In the genomic region with DNA sequence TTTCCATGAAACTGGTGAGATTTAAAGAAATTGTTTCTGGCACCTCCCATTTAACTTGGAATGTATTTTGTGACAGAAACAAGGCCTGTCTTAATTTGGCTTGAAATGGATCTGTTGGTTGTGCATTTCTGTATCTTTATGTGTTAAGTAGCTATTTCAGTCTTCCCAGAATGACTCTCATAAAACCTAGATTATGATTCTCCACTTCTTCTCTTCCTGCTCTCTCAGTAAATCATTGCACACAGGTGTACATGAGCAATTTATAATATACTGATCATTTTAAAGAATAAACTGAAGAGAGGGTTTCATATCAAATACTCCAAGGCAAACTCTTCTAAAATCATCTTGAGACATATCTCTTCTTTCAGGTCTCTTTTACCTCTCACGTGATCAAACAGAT, we compare ENCODE assay signal across 18 cellular contexts.
DNase-seq lines count a peak whose midpoint lies in the region; ATAC-seq and TF ChIP-seq lines count a peak whose summit lies in the region.
"Had no signal": no experiment of that assay in that cellular context is flagged by ENCODE, and none has a peak within 500 bp of the region (broad histone marks: within the 10 kb centered on the region; RNA-seq: fewer than 3 reads in every experiment).

No MANE protein-coding gene starts in this region.

- H3K27me3 ChIP-seq in MM.1S (replicated peaks; ENCODE audit: insufficient read depth, low read length) (no peaks in the 10 kb centered on the region), SU-DHL-6 (ENCODE audit: low read length) (no peaks in the 10 kb centered on the region), suprapubic skin (no peaks in the 10 kb centered on the region)
- H3K27me3 ChIP-seq: BE2C had no signal

- H3K4me3 ChIP-seq in MM.1S (ENCODE audit: low read length) (no peak overlapping the region), SU-DHL-6 (ENCODE audit: insufficient read depth, low read length, poor library complexity, severe bottlenecking) (no peak overlapping the region), suprapubic skin (no peak overlapping the region)
- H3K4me3 ChIP-seq: A549, GM23248 had no signal

- H2AFZ ChIP-seq in MM.1S (ENCODE audit: low read length) (0 out of 2 replicates have a peak overlapping the region, but pooled peaks have one; percentile 7), SU-DHL-6 (ENCODE audit: low read depth, low read length, severe bottlenecking) (peak overlapping the region; percentile 87)
- H2AFZ ChIP-seq: GM23248 had no signal

- no peaks in the 10 kb centered on the region for H3K9me2 ChIP-seq in MM.1S (replicated peaks; ENCODE audit: insufficient read depth, low read length)
- no peaks in the 10 kb centered on the region for H3K9me2 ChIP-seq in SU-DHL-6 (replicated peaks; ENCODE audit: insufficient read depth, low read length)

- WGBS in suprapubic skin = 61% methylated on average over 1 of the region's 1 CpG

- H3F3A ChIP-seq in MM.1S (ENCODE audit: insufficient read depth, low read length) = no peaks in the 10 kb centered on the region
- no peaks in the 10 kb centered on the region for H3F3A ChIP-seq in SU-DHL-6 (ENCODE audit: insufficient read depth)

- peak; percentile 90 for ATAC-seq in left colon
- ATAC-seq: A549; CD8-positive, alpha-beta T cell; HCT116 had no signal

- H3K9me3 ChIP-seq in MM.1S (replicated peaks; ENCODE audit: insufficient read depth, low read length) (no peaks in the 10 kb centered on the region), SU-DHL-6 (ENCODE audit: insufficient read depth, low read length) (no peaks in the 10 kb centered on the region), suprapubic skin (no peaks in the 10 kb centered on the region)
- H3K9me3 ChIP-seq: A549, BE2C had no signal

- H3K36me3 ChIP-seq in MM.1S (replicated peaks; ENCODE audit: insufficient read depth, low read length) (no peaks in the 10 kb centered on the region), SU-DHL-6 (ENCODE audit: low read length) (no peaks in the 10 kb centered on the region), suprapubic skin (no peaks in the 10 kb centered on the region)
- H3K36me3 ChIP-seq: BE2C had no signal

- CTCF ChIA-PET in GM10248 (lab: Yijun Ruan, JAX) = interaction anchor here (1.3 kb wide), 1 partner anchor 10 kb away, joined by 3 read pairs; no protein-coding TSS in a partner anchor

- POLR2A ChIA-PET in GM10248 (lab: Yijun Ruan, JAX) = no interaction called here

- H3K9ac ChIP-seq in MM.1S (ENCODE audit: low read length) (no peak overlapping the region), SU-DHL-6 (ENCODE audit: low read length) (no peak overlapping the region)
- H3K9ac ChIP-seq: GM23248 had no signal

- no peak for TF ChIP-seq EP300 in suprapubic skin (IDR thresholded peaks at IDR 0.05)

- intact Hi-C loops in left colon (cut with DNase I, micrococcal nuclease) = no loop called here

- H3K27ac ChIP-seq in MM.1S (ENCODE audit: low read length) = no peak overlapping the region
- no peak overlapping the region for H3K27ac ChIP-seq in SU-DHL-6 (ENCODE audit: low read depth, low read length)
- H3K27ac ChIP-seq in suprapubic skin = no peak overlapping the region
- H3K27ac ChIP-seq: A549, GM23248, HL-60 had no signal

- H3K4me1 ChIP-seq in MM.1S (ENCODE audit: low read length) = no peaks in the 10 kb centered on the region
- H3K4me1 ChIP-seq in suprapubic skin = no peaks in the 10 kb centered on the region
- H3K4me1 ChIP-seq: A549, BE2C had no signal

- TF ChIP-seq POLR2A in suprapubic skin (IDR thresholded peaks at IDR 0.05) = no peak

- H4K20me1 ChIP-seq in MM.1S (ENCODE audit: insufficient read depth, low read length) = no peaks in the 10 kb centered on the region
- no peaks in the 10 kb centered on the region for H4K20me1 ChIP-seq in SU-DHL-6 (ENCODE audit: low read depth, low read length)

- H3K79me2 ChIP-seq in MM.1S (ENCODE audit: low read length) = no peaks in the 10 kb centered on the region
- H3K79me2 ChIP-seq in SU-DHL-6 (ENCODE audit: insufficient read depth, low read length) = no peaks in the 10 kb centered on the region

- DNase-seq in SKM-1 treated with dmso at 0.1 percent for 144 hours (lab: John Stamatoyannopoulos, UW; ENCODE audit: unreplicated experiment) (peak; percentile 21), SKM-1 (lab: John Stamatoyannopoulos, UW; ENCODE audit: unreplicated experiment) (no peak), MM.1S (no peak), left colon (no peak), HUDEP-2 (lab: John Stamatoyannopoulos, UW; ENCODE audit: unreplicated experiment in 76 of 76) (no peak), suprapubic skin (ENCODE audit: low spot score in 2 of 2) (no peak), GM10248 (ENCODE audit: extremely low spot score) (no peak)
- DNase-seq: BE2C; CD8-positive, alpha-beta T cell; COR-L47; DMS153; DMS79 treated with DMSO at 0.1 percent for 48 hours; GDM1; GM23248 had no signal

- TF ChIP-seq CTCF in MM.1S (IDR thresholded peaks at IDR 0.05; ENCODE audit: low read length) (no peak), SU-DHL-6 (IDR thresholded peaks at IDR 0.05; ENCODE audit: insufficient read depth, low read length, poor library complexity, severe bottlenecking) (no peak), suprapubic skin (IDR thresholded peaks at IDR 0.05) (no peak), GM10248 (IDR thresholded peaks at IDR 0.05; ENCODE audit: control extremely low read depth, extremely low read depth, low read depth, missing control alignments) (no peak)

- no peak overlapping the region for H3K4me2 ChIP-seq in MM.1S (ENCODE audit: low read depth, low read length)
- H3K4me2 ChIP-seq in SU-DHL-6 (ENCODE audit: low read depth, low read length, poor library complexity, severe bottlenecking) = peak overlapping the region; percentile 35
- H3K4me2 ChIP-seq: A549 had no signal
